ENCODE assay signal across 23 cellular contexts in genomic region chr12:47028981-47029708, GRCh38.
"Had no signal": no experiment of that assay in that cellular context is flagged by ENCODE, and none has a peak within 500 bp of the region (broad histone marks: within the 10 kb centered on the region; RNA-seq: fewer than 3 reads in every experiment).

No MANE protein-coding gene starts in this region.

- H3K4me3 ChIP-seq: cardiac muscle cell, K562, PC-9 had no signal

- H2AFZ ChIP-seq: PC-9 had no signal

- ATAC-seq: activated T-cell treated with anti-CD3 and anti-CD28 coated beads, Interleukin-2, amount 50 U/mL, for 4 hours; K562 had no signal

- DNase-seq: activated CD4-positive, alpha-beta memory T cell treated with anti-CD3 and anti-CD28 coated beads for 36 hours; activated CD4-positive, alpha-beta T cell treated with anti-CD3 and anti-CD28 coated beads, Interleukin-2, amount 10 ng/mL, durations not matched to agents 7 days and 5 days; activated CD4-positive, CD25-positive, alpha-beta regulatory T cell; activated CD8-positive, alpha-beta memory T cell treated with anti-CD3 and anti-CD28 coated beads for 24 hours; activated gamma-delta T cell treated with Interleukin-2 at 50 U/mL for 16 hours; activated naive CD4-positive, alpha-beta T cell treated with anti-CD3 and anti-CD28 coated beads, Interleukin-2, amount 50 U/mL, for 16 hours; activated T-cell treated with anti-CD3 and anti-CD28 coated beads, Interleukin-2, amount 50 U/mL, for 4 hours; amniotic stem cell; Karpas-422; NCI-H1048; NCI-H146; NCI-H187 treated with DMSO at 0.1 percent for 48 hours; NCI-H2081 treated with DMSO at 0.1 percent for 48 hours; NCI-H446; NCI-H524; PC-9; SHP77 treated with DMSO at 0.1 percent for 48 hours; T-helper 1 cell had no signal

- H3K36me3 ChIP-seq: cardiac muscle cell had no signal

- H3K27ac ChIP-seq: cardiac muscle cell, PC-9, VCaP had no signal

- H3K4me2 ChIP-seq: PC-9 had no signal

- H3K36me3 Mint-ChIP-seq: activated CD4-positive, alpha-beta memory T cell treated with anti-CD3 and anti-CD28 coated beads for 36 hours; brain had no signal

- H3K27me3 ChIP-seq: cardiac muscle cell had no signal

- H3K27ac Mint-ChIP-seq: activated CD4-positive, alpha-beta memory T cell treated with anti-CD3 and anti-CD28 coated beads for 36 hours; activated CD4-positive, alpha-beta T cell treated with anti-CD3 and anti-CD28 coated beads, Interleukin-2, amount 10 ng/mL, durations not matched to agents 7 days and 5 days; activated T-helper 2 cell treated with anti-CD3 and anti-CD28 coated beads, Interferon-gamma antibody, Interleukin-2, Interleukin-4, amounts not matched to agents 10 μg/mL and 5 μg/mL and 100 μg/mL, durations not matched to agents 14 hours and 24 hours and 36 hours; brain had no signal

- H3K9me3 Mint-ChIP-seq: activated CD4-positive, alpha-beta memory T cell treated with anti-CD3 and anti-CD28 coated beads for 36 hours; activated CD4-positive, alpha-beta T cell treated with anti-CD3 and anti-CD28 coated beads, Interleukin-2, amount 10 ng/mL, durations not matched to agents 7 days and 5 days; activated T-cell treated with anti-CD3 and anti-CD28 coated beads, Interleukin-2, amount 50 U/mL, for 4 hours; activated T-helper 2 cell treated with anti-CD3 and anti-CD28 coated beads, Interferon-gamma antibody, Interleukin-2, Interleukin-4, amounts not matched to agents 10 μg/mL and 5 μg/mL and 100 μg/mL, durations not matched to agents 14 hours and 24 hours and 36 hours; brain had no signal

- H3K4me3 Mint-ChIP-seq: activated CD4-positive, alpha-beta memory T cell treated with anti-CD3 and anti-CD28 coated beads for 36 hours; activated CD4-positive, alpha-beta T cell treated with anti-CD3 and anti-CD28 coated beads, Interleukin-2, amount 10 ng/mL, durations not matched to agents 7 days and 5 days; activated T-cell treated with anti-CD3 and anti-CD28 coated beads, Interleukin-2, amount 50 U/mL, for 4 hours; brain had no signal
